In the genomic region with DNA sequence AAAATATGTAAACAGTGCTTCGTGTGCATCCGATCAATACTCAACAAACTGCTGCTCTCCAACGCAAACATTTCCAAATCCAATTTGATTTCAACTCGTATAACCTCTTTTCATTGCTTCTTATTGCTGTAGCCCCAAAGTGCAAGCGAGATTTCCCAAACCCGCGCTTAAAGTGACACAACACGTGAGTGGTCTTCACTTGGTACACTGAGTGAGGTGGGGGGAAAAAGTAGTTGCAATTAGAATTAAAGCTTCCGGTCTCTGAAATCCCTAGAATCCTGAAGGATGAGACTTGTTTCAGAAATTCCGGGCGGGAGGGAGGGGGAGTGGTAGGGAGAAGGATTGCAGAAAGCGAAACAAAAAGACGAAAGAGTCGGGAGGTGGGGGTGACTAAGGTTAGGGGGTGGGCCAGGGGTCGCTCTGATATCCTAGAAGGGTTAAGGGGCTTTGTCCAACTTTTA, we compare ENCODE assay signal across 8 cellular contexts.
A peak's percentile ranks its signal among the peaks of the same experiment; 100 is the strongest.
DNase-seq lines count a peak whose midpoint lies in the region; ATAC-seq and TF ChIP-seq lines count a peak whose summit lies in the region.

No MANE protein-coding gene starts in this region.

- no peak overlapping the region for H3K4ac ChIP-seq in trophoblast cell (ENCODE audit: low read depth, low read length)

- H3K9me3 ChIP-seq in heart left ventricle (no peaks in the 10 kb centered on the region), trophoblast cell (ENCODE audit: insufficient read depth, low read depth, low read length) (peaks cover 1% of the 10 kb centered on the region)

- no peak for TF ChIP-seq POLR2A in heart left ventricle (IDR thresholded peaks at IDR 0.05)

- no peak for TF ChIP-seq CTCF in heart left ventricle (IDR thresholded peaks at IDR 0.05)

- no peak overlapping the region for H3K27ac Mint-ChIP-seq in activated CD4-positive, alpha-beta T cell treated with anti-CD3 and anti-CD28 coated beads for 36 hours
- H3K27ac Mint-ChIP-seq in activated CD4-positive, alpha-beta memory T cell treated with anti-CD3 and anti-CD28 coated beads, Interleukin-2, amount 10 ng/mL, durations not matched to agents 7 days and 5 days = no peak overlapping the region

- peak overlapping the region; percentile 69 for H3K4me3 Mint-ChIP-seq in activated CD4-positive, alpha-beta T cell treated with anti-CD3 and anti-CD28 coated beads for 36 hours
- H3K4me3 Mint-ChIP-seq in activated CD4-positive, alpha-beta memory T cell treated with anti-CD3 and anti-CD28 coated beads, Interleukin-2, amount 10 ng/mL, durations not matched to agents 7 days and 5 days = peak overlapping the region; percentile 83

- no peaks in the 10 kb centered on the region for H3K36me3 Mint-ChIP-seq in activated CD4-positive, alpha-beta T cell treated with anti-CD3 and anti-CD28 coated beads for 36 hours (ENCODE audit: low read depth)
- H3K36me3 Mint-ChIP-seq in activated CD4-positive, alpha-beta memory T cell treated with anti-CD3 and anti-CD28 coated beads, Interleukin-2, amount 10 ng/mL, durations not matched to agents 7 days and 5 days (ENCODE audit: low read depth) = no peaks in the 10 kb centered on the region

- H2AK5ac ChIP-seq in trophoblast cell (ENCODE audit: low read length) = no peak overlapping the region

- H3K36me3 ChIP-seq in heart left ventricle = no peaks in the 10 kb centered on the region
- no peaks in the 10 kb centered on the region for H3K36me3 ChIP-seq in trophoblast cell (ENCODE audit: control insufficient read depth in 1 of 2, insufficient read depth in 2 of 2, low read length in 2 of 2)

- peak overlapping the region; percentile 47 to 95 (median 72) for H3K4me3 ChIP-seq in heart left ventricle
- H3K4me3 ChIP-seq in trophoblast cell (ENCODE audit: low read depth, low read length) = peak overlapping the region; percentile 86

- DNase-seq in activated CD4-positive, alpha-beta T cell treated with anti-CD3 and anti-CD28 coated beads for 36 hours = no peak
- no peak for DNase-seq in activated CD4-positive, alpha-beta T cell treated with anti-CD3 and anti-CD28 coated beads for 1 hour
- DNase-seq in activated CD4-positive, alpha-beta memory T cell treated with anti-CD3 and anti-CD28 coated beads, Interleukin-2, amount 10 ng/mL, durations not matched to agents 7 days and 5 days = no peak
- DNase-seq in heart left ventricle (no peak), trophoblast cell (peak in 1 of 2 donors; percentile 15)

- peak overlapping the region; percentile 71 for H2BK120ac ChIP-seq in trophoblast cell (ENCODE audit: insufficient read depth, low read length, poor library complexity)

- no peak for ATAC-seq in activated CD4-positive, alpha-beta T cell treated with anti-CD3 and anti-CD28 coated beads for 36 hours
- ATAC-seq in heart left ventricle (peak in 3 of 4 donors; percentile 38 to 51 (median 47)), HG02571 (IDR thresholded peaks at IDR 0.05; ENCODE audit: unreplicated experiment) (no peak), HG02870 (IDR thresholded peaks at IDR 0.05; ENCODE audit: unreplicated experiment) (no peak), HG03139 (IDR thresholded peaks at IDR 0.05; ENCODE audit: unreplicated experiment) (no peak)

- H3K23ac ChIP-seq in trophoblast cell (ENCODE audit: low read length) = no peak overlapping the region

- H3K4me1 Mint-ChIP-seq in activated CD4-positive, alpha-beta T cell treated with anti-CD3 and anti-CD28 coated beads for 36 hours = peaks cover 15% of the 10 kb centered on the region
- peaks cover 22% of the 10 kb centered on the region for H3K4me1 Mint-ChIP-seq in activated CD4-positive, alpha-beta memory T cell treated with anti-CD3 and anti-CD28 coated beads, Interleukin-2, amount 10 ng/mL, durations not matched to agents 7 days and 5 days

- peak overlapping the region; percentile 33 for H3K18ac ChIP-seq in trophoblast cell (ENCODE audit: low read length)

- POLR2A ChIA-PET in activated CD4-positive, alpha-beta T cell treated with anti-CD3 and anti-CD28 coated beads for 36 hours (lab: Charles Lee) = no interaction called here
- POLR2A ChIA-PET in activated CD4-positive, alpha-beta memory T cell treated with anti-CD3 and anti-CD28 coated beads, Interleukin-2, amount 10 ng/mL, durations not matched to agents 7 days and 5 days (lab: Charles Lee) = no interaction called here

- CTCF ChIA-PET in activated CD4-positive, alpha-beta T cell treated with anti-CD3 and anti-CD28 coated beads for 36 hours (lab: Charles Lee) = no interaction called here
- CTCF ChIA-PET in activated CD4-positive, alpha-beta memory T cell treated with anti-CD3 and anti-CD28 coated beads, Interleukin-2, amount 10 ng/mL, durations not matched to agents 7 days and 5 days (lab: Charles Lee) = interaction anchor here (1.1 kb wide), 1 partner anchor 217 kb away, joined by 3 read pairs; no protein-coding TSS in a partner anchor

- peak overlapping the region; percentile 92 for H2AFZ ChIP-seq in trophoblast cell (ENCODE audit: insufficient read depth, low read length, poor library complexity)

- 1% methylated on average over 15 of the region's 15 CpGs for WGBS in heart left ventricle, 4 donors
- no CpG with 5 or more reads among the region's 15 CpGs for WGBS in trophoblast cell (ENCODE audit: extremely low coverage, insufficient coverage, insufficient read length)

- peak overlapping the region; percentile 12 for H4K8ac ChIP-seq in trophoblast cell (ENCODE audit: low read depth, low read length)

- H2BK12ac ChIP-seq in trophoblast cell (ENCODE audit: low read length) = no peak overlapping the region

- H4K12ac ChIP-seq in trophoblast cell (ENCODE audit: low read depth, low read length) = no peak overlapping the region

- H3K79me2 ChIP-seq in trophoblast cell (ENCODE audit: control insufficient read depth, insufficient read depth, low read length, poor library complexity) = peaks cover 4% of the 10 kb centered on the region

- H3K4me1 ChIP-seq in heart left ventricle (peaks cover 0 to 27% (median 9%) of the 10 kb centered on the region in 12 donors), trophoblast cell (ENCODE audit: control insufficient read depth in 1 of 2, insufficient read depth in 2 of 2, low read length in 2 of 2) (peaks cover 0 to 5% of the 10 kb centered on the region in 2 experiments)

- no peak overlapping the region for H3K9ac ChIP-seq in trophoblast cell (ENCODE audit: low read length)

- peaks cover 11% of the 10 kb centered on the region for H3K79me1 ChIP-seq in trophoblast cell (ENCODE audit: low read length)

- H3K9me3 Mint-ChIP-seq in activated CD4-positive, alpha-beta T cell treated with anti-CD3 and anti-CD28 coated beads for 36 hours (ENCODE audit: low read depth) = peaks cover 2% of the 10 kb centered on the region
- H3K9me3 Mint-ChIP-seq in activated CD4-positive, alpha-beta memory T cell treated with anti-CD3 and anti-CD28 coated beads, Interleukin-2, amount 10 ng/mL, durations not matched to agents 7 days and 5 days = no peaks in the 10 kb centered on the region

- H3K4me2 ChIP-seq in trophoblast cell (ENCODE audit: low read length) = peak overlapping the region; percentile 97

- H3K27me3 Mint-ChIP-seq in activated CD4-positive, alpha-beta T cell treated with anti-CD3 and anti-CD28 coated beads for 36 hours = peaks cover 62% of the 10 kb centered on the region
- H3K27me3 Mint-ChIP-seq in activated CD4-positive, alpha-beta memory T cell treated with anti-CD3 and anti-CD28 coated beads, Interleukin-2, amount 10 ng/mL, durations not matched to agents 7 days and 5 days = peaks cover 61% of the 10 kb centered on the region

- intact Hi-C loops in activated CD4-positive, alpha-beta T cell treated with anti-CD3 and anti-CD28 coated beads for 36 hours (cut with DNase I, micrococcal nuclease) = loop anchor here in 1 of 2 experiments (5.0 kb wide), 1 partner anchor 276 kb away; no protein-coding TSS in a partner anchor
- intact Hi-C loops in heart left ventricle (cut with DNase I) = no loop called here

- H3K27ac ChIP-seq in heart left ventricle = peak overlapping the region; percentile 63 to 83 (median 76)
- H3K27ac ChIP-seq in trophoblast cell (ENCODE audit: low read depth, low read length) = no peak overlapping the region

- H4K91ac ChIP-seq in trophoblast cell (ENCODE audit: low read depth, low read length) = peak overlapping the region; percentile 1

- H3K14ac ChIP-seq in trophoblast cell (ENCODE audit: low read length) = no peak overlapping the region

- peak overlapping the region; percentile 31 for H2BK5ac ChIP-seq in trophoblast cell (ENCODE audit: low read depth, low read length, poor library complexity)

- H3K27me3 ChIP-seq in heart left ventricle = peaks cover 0 to 39% (median 4%) of the 10 kb centered on the region in 9 donors
- no peaks in the 10 kb centered on the region for H3K27me3 ChIP-seq in trophoblast cell (ENCODE audit: insufficient read depth, low read length)

Comparison
In these comparisons a context has a peak if more than half of its experiments do, and no peak if none do; other contexts are left out.
1. ATAC-seq: peak in heart left ventricle (3 of 4); none in activated CD4-positive, alpha-beta T cell treated with anti-CD3 and anti-CD28 coated beads for 36 hours (single experiment), HG02571 (single experiment), HG02870 (single experiment) and HG03139 (single experiment).